In the genomic region with DNA sequence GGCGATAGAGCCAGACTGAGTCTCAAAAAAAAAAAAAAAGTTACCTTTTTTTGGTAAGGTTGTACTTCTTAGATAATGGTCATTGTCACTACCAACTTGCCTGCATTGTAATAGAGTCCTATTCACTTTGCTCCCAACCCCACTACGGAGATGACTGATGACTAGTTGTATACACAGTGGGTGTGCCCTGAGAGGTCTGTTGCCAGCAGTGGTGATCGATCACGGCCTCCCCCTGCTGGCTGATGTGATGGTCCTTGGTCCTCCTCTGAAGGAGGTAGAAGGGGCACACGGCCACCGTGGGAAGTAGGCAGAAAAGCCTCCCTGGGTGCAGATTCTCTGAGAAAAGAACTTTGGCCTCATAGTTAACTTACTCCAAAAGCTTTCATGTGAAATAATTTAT, we compare ENCODE assay signal across 8 cellular contexts. TPM values are rescaled to one million over a fixed set of nuclear protein-coding genes. Genes with fewer than 3 reads are reported as not detected.
DNase-seq lines count a peak whose midpoint lies in the region; ATAC-seq and TF ChIP-seq lines count a peak whose summit lies in the region.

No MANE protein-coding gene starts in this region.

- no peak overlapping the region for H3K4me3 Mint-ChIP-seq in activated CD4-positive, alpha-beta memory T cell treated with anti-CD3 and anti-CD28 coated beads, Interleukin-2, amount 10 ng/mL, durations not matched to agents 7 days and 5 days

- H3K36me3 ChIP-seq in BJ (ENCODE audit: control insufficient read depth, insufficient read depth, low read length) (no peaks in the 10 kb centered on the region), MG63 (no peaks in the 10 kb centered on the region)

- no peak overlapping the region for H3K27ac Mint-ChIP-seq in activated CD4-positive, alpha-beta memory T cell treated with anti-CD3 and anti-CD28 coated beads, Interleukin-2, amount 10 ng/mL, durations not matched to agents 7 days and 5 days

- DNase-seq in BJ (ENCODE audit: low read depth) (no peak), GM19240 (ENCODE audit: insufficient read length, low spot score) (peak; percentile 58), MG63 (peak; percentile 75), fibroblast of the conjunctiva (ENCODE audit: low read depth) (peak; percentile 10)
- DNase-seq in activated CD4-positive, alpha-beta memory T cell treated with anti-CD3 and anti-CD28 coated beads, Interleukin-2, amount 10 ng/mL, durations not matched to agents 7 days and 5 days: peak; percentile 64
- peak; percentile 12 to 37 (median 35) for DNase-seq in stimulated activated CD4-positive, alpha-beta T cell treated with anti-CD3 and anti-CD28 coated beads, TNF-alpha, amount 100 ng/mL, for 48 hours (ENCODE audit: low read depth in 3 of 3)

- no peaks in the 10 kb centered on the region for H3K9me3 ChIP-seq in MG63

- no peaks in the 10 kb centered on the region for H3K4me1 Mint-ChIP-seq in activated CD4-positive, alpha-beta memory T cell treated with anti-CD3 and anti-CD28 coated beads, Interleukin-2, amount 10 ng/mL, durations not matched to agents 7 days and 5 days

- H3K27me3 Mint-ChIP-seq in activated CD4-positive, alpha-beta memory T cell treated with anti-CD3 and anti-CD28 coated beads, Interleukin-2, amount 10 ng/mL, durations not matched to agents 7 days and 5 days: peaks cover 24% of the 10 kb centered on the region

- no peak overlapping the region for H3K4me3 ChIP-seq in BJ (ENCODE audit: low read depth, low read length)
- no peak overlapping the region for H3K4me3 ChIP-seq in MG63

- POLR2A ChIA-PET in BJ (lab: Charles Lee): no interaction called here
- POLR2A ChIA-PET in activated CD4-positive, alpha-beta memory T cell treated with anti-CD3 and anti-CD28 coated beads, Interleukin-2, amount 10 ng/mL, durations not matched to agents 7 days and 5 days (lab: Charles Lee): no interaction called here

- H3K9me3 Mint-ChIP-seq in activated CD4-positive, alpha-beta memory T cell treated with anti-CD3 and anti-CD28 coated beads, Interleukin-2, amount 10 ng/mL, durations not matched to agents 7 days and 5 days: no peaks in the 10 kb centered on the region

- CTCF ChIA-PET in BJ (lab: Yijun Ruan, JAX): interaction anchor here (0.7 kb wide), 1 partner anchor 93 kb away, joined by 3 read pairs; no protein-coding TSS in a partner anchor
- CTCF ChIA-PET in activated CD4-positive, alpha-beta memory T cell treated with anti-CD3 and anti-CD28 coated beads, Interleukin-2, amount 10 ng/mL, durations not matched to agents 7 days and 5 days (lab: Charles Lee): interaction anchor here (1.0 to 4.3 kb wide), 4 partner anchors 31 to 89 kb away, joined by 3 to 22 read pairs (median 4); no protein-coding TSS in a partner anchor

- H3K36me3 Mint-ChIP-seq in activated CD4-positive, alpha-beta memory T cell treated with anti-CD3 and anti-CD28 coated beads, Interleukin-2, amount 10 ng/mL, durations not matched to agents 7 days and 5 days (ENCODE audit: low read depth): no peaks in the 10 kb centered on the region

- ATAC-seq in HG03280 (IDR thresholded peaks at IDR 0.05; ENCODE audit: unreplicated experiment) (no peak), GM21528 (IDR thresholded peaks at IDR 0.05; ENCODE audit: low FRiP score, unreplicated experiment) (no peak)

- H3K27me3 ChIP-seq in BJ (ENCODE audit: control insufficient read depth, insufficient read depth, low read length) (peaks cover 4% of the 10 kb centered on the region), MG63 (peaks cover 7% of the 10 kb centered on the region)

- TF ChIP-seq CTCF in BJ (IDR thresholded peaks at IDR 0.05; ENCODE audit: insufficient read depth, low read depth, low read length): peak; percentile 44

RNA-seq across cellular contexts. Expression of a gene that starts 10.7 kb away (rescaled TPM):
- not detected in 2 replicates for polyA plus RNA-seq in BJ (2011; rRNA removed)
- 0.05 TPM in 1 of 2 replicates, not detected in the other for polyA minus RNA-seq in BJ (2011; rRNA and poly(A)+ RNA removed)
- total RNA-seq in MG63 (2014; rRNA removed; shearing (Covaris generic); ENCODE audit: low replicate concordance): not detected in 2 replicates
- not detected for total RNA-seq in activated CD4-positive, alpha-beta memory T cell treated with anti-CD3 and anti-CD28 coated beads, Interleukin-2, amount 10 ng/mL, durations not matched to agents 7 days and 5 days

RNA-seq across cellular contexts. Expression of a gene that starts 35.0 kb away (rescaled TPM):
- polyA plus RNA-seq in BJ (2011; rRNA removed): 10.8 and 30.3 TPM in 2 replicates
- polyA minus RNA-seq in BJ (2011; rRNA and poly(A)+ RNA removed): 5.0 and 6.2 TPM in 2 replicates
- 55.3 and 149 TPM in 2 replicates for total RNA-seq in MG63 (2014; rRNA removed; shearing (Covaris generic); ENCODE audit: low replicate concordance)
- total RNA-seq in activated CD4-positive, alpha-beta memory T cell treated with anti-CD3 and anti-CD28 coated beads, Interleukin-2, amount 10 ng/mL, durations not matched to agents 7 days and 5 days: 100 to 1,000 TPM; 113 to 117 TPM
